Comparison of ENCODE assay signal across 8 cellular contexts in the genomic region with DNA sequence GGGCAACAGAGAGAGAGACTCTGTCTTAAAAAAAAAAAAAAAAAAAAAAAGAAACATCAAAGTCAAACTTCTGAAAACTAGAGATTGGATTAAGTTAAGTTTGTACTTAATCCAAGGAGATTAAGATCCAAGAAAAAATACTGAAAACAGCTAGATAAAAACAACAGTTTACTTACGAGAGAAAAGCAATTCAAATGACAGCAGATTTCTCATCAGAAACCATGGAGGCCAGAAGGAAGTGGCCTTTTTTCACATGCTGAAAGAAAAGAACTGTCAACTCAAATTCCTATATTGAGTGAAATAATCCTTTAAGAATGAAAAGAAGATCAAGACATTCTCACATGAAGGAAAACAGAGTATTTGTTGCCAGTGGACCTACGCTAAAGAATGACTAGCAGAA. TPM values are rescaled to one million over a fixed set of nuclear protein-coding genes. Genes with fewer than 3 reads are reported as not detected.
"Had no signal": no experiment of that assay in that cellular context is flagged by ENCODE, and none has a peak within 500 bp of the region (broad histone marks: within the 10 kb centered on the region; RNA-seq: fewer than 3 reads in every experiment).

No MANE protein-coding gene starts in this region.

- H3K4me3 ChIP-seq: GM23338 had no signal

- H3K4me2 ChIP-seq: GM23338 had no signal

- DNase-seq: H9, HCEC 1CT had no signal

- H3K27ac ChIP-seq: HL-60 had no signal

- H3K9me3 Mint-ChIP-seq: GM23338, IgD-negative memory B cell had no signal

- ATAC-seq: GM23338, HepG2 had no signal

- H2AFZ ChIP-seq: GM23338 had no signal

- H3K27ac Mint-ChIP-seq: GM23338, H9, IgD-negative memory B cell had no signal

- H3K27me3 Mint-ChIP-seq: IgD-negative memory B cell had no signal

- H3K4me3 Mint-ChIP-seq: GM23338, H9, IgD-negative memory B cell had no signal

- FAIRE-seq: H1, H54, HepG2 had no signal

- H3K4me1 Mint-ChIP-seq: GM23338 had no signal

- H3K36me3 Mint-ChIP-seq: IgD-negative memory B cell had no signal

RNA-seq across cellular contexts. Expression of a gene that starts 5.4 kb away (rescaled TPM):
- polyA plus RNA-seq: HepG2 had no signal
